In genomic region chr2:677056-677949, GRCh38 we compare ENCODE assay signal across 2 cellular contexts.
A peak's percentile ranks its signal among the peaks of the same experiment; 100 is the strongest.
TF ChIP-seq lines count a peak whose summit lies in the region.

TMEM18 (minus strand) TSS chr2:677406; CDS start chr2:677345, 61 bp downstream.

TF ChIP-seq in A549, 52 proteins besides CTCF, POLR2A, EP300 and RAD21:
- TF ChIP-seq ELK1 (IDR thresholded peaks at IDR 0.05; ENCODE audit: low read depth, low read length): no peak
- no peak for TF ChIP-seq ZFP36 (IDR thresholded peaks at IDR 0.05; ENCODE audit: borderline replicate concordance, partially characterized antibody)
- peak; percentile 96 for TF ChIP-seq BCL3 (IDR thresholded peaks at IDR 0.05)
- no peak for TF ChIP-seq ZC3H11A (IDR thresholded peaks at IDR 0.05)
- TF ChIP-seq MAX (IDR thresholded peaks at IDR 0.05): peak; percentile 87
- peak; percentile 94 to 96 for TF ChIP-seq JUN (IDR thresholded peaks at IDR 0.05)
- no peak for TF ChIP-seq EHMT2 (IDR thresholded peaks at IDR 0.05; ENCODE audit: low read depth)
- no peak for TF ChIP-seq NPAS2 (CRISPR knock-in tag; IDR thresholded peaks at IDR 0.05; ENCODE audit: borderline replicate concordance)
- TF ChIP-seq, protein P1, sequence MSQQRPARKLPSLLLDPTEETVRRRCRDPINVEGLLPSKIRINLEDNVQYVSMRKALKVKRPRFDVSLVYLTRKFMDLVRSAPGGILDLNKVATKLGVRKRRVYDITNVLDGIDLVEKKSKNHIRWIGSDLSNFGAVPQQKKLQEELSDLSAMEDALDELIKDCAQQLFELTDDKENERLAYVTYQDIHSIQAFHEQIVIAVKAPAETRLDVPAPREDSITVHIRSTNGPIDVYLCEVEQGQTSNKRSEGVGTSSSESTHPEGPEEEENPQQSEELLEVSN (IDR thresholded peaks at IDR 0.05; ENCODE audit: borderline replicate concordance, low read depth): peak; percentile 61; the same call in 1 of the 2 replicates
- no peak for TF ChIP-seq ZNF302 (CRISPR knock-in tag; IDR thresholded peaks at IDR 0.05)
- peak; percentile 99 for TF ChIP-seq CHD2 (IDR thresholded peaks at IDR 0.05; ENCODE audit: low read length, partially characterized antibody)
- TF ChIP-seq GATA3 (IDR thresholded peaks at IDR 0.05; ENCODE audit: borderline replicate concordance): peak; percentile 94
- no peak for TF ChIP-seq RFX5 (IDR thresholded peaks at IDR 0.05)
- TF ChIP-seq, protein P2, sequence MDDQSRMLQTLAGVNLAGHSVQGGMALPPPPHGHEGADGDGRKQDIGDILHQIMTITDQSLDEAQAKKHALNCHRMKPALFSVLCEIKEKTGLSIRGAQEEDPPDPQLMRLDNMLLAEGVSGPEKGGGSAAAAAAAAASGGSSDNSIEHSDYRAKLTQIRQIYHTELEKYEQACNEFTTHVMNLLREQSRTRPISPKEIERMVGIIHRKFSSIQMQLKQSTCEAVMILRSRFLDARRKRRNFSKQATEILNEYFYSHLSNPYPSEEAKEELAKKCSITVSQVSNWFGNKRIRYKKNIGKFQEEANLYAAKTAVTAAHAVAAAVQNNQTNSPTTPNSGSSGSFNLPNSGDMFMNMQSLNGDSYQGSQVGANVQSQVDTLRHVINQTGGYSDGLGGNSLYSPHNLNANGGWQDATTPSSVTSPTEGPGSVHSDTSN (IDR thresholded peaks at IDR 0.05): peak; percentile 55; the same call in 1 of the 2 replicates
- no peak for TF ChIP-seq HES2 (IDR thresholded peaks at IDR 0.05)
- 0 out of 2 replicates have a peak, but pooled peaks have one; percentile 56 for TF ChIP-seq TP53 (CRISPR knock-in tag; IDR thresholded peaks at IDR 0.05)
- TF ChIP-seq PHF8 (IDR thresholded peaks at IDR 0.05; ENCODE audit: borderline replicate concordance, low read depth): peak; percentile 100
- TF ChIP-seq REST (IDR thresholded peaks at IDR 0.05): peak; percentile 100
- 0 out of 2 replicates have a peak, but pooled peaks have one; percentile 10 for TF ChIP-seq MYC (IDR thresholded peaks at IDR 0.05; ENCODE audit: borderline replicate concordance, low read length)
- TF ChIP-seq KDM5A (IDR thresholded peaks at IDR 0.05): 0 out of 2 replicates have a peak, but pooled peaks have one; percentile 11
- TF ChIP-seq RARB (CRISPR knock-in tag; IDR thresholded peaks at IDR 0.05): peak; percentile 40; the same call in 1 of the 2 replicates
- TF ChIP-seq FOSL2 (IDR thresholded peaks at IDR 0.05): no peak
- peak; percentile 6; the same call in 1 of the 2 replicates for TF ChIP-seq FOSL2 (CRISPR knock-in tag; IDR thresholded peaks at IDR 0.05)
TF ChIP-seq in A549: peak in this region for 14.

TF ChIP-seq in K562, 482 proteins besides CTCF, POLR2A, EP300 and RAD21 (continued from another document and continues in another):
- no peak for TF ChIP-seq RFX5 (IDR thresholded peaks at IDR 0.05; ENCODE audit: low read depth, low read length)
- peak; percentile 96 for TF ChIP-seq POLR2B (IDR thresholded peaks at IDR 0.05; ENCODE audit: low read depth, partially characterized antibody)
- no peak for TF ChIP-seq ZNF408 (CRISPR knock-in tag; IDR thresholded peaks at IDR 0.05; ENCODE audit: low read depth)
- peak; percentile 58; the same call in 1 of the 2 replicates for TF ChIP-seq KAT7 (CRISPR knock-in tag; IDR thresholded peaks at IDR 0.05; ENCODE audit: borderline replicate concordance)
- TF ChIP-seq ZC3H4 (CRISPR knock-in tag; IDR thresholded peaks at IDR 0.05; ENCODE audit: borderline replicate concordance): no peak
- TF ChIP-seq, protein P3, sequence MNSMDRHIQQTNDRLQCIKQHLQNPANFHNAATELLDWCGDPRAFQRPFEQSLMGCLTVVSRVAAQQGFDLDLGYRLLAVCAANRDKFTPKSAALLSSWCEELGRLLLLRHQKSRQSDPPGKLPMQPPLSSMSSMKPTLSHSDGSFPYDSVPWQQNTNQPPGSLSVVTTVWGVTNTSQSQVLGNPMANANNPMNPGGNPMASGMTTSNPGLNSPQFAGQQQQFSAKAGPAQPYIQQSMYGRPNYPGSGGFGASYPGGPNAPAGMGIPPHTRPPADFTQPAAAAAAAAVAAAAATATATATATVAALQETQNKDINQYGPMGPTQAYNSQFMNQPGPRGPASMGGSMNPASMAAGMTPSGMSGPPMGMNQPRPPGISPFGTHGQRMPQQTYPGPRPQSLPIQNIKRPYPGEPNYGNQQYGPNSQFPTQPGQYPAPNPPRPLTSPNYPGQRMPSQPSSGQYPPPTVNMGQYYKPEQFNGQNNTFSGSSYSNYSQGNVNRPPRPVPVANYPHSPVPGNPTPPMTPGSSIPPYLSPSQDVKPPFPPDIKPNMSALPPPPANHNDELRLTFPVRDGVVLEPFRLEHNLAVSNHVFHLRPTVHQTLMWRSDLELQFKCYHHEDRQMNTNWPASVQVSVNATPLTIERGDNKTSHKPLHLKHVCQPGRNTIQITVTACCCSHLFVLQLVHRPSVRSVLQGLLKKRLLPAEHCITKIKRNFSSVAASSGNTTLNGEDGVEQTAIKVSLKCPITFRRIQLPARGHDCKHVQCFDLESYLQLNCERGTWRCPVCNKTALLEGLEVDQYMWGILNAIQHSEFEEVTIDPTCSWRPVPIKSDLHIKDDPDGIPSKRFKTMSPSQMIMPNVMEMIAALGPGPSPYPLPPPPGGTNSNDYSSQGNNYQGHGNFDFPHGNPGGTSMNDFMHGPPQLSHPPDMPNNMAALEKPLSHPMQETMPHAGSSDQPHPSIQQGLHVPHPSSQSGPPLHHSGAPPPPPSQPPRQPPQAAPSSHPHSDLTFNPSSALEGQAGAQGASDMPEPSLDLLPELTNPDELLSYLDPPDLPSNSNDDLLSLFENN (IDR thresholded peaks at IDR 0.05; ENCODE audit: low read depth in 2 of 2, low read length in 2 of 2): no peak
- TF ChIP-seq MBD1 (CRISPR knock-in tag; IDR thresholded peaks at IDR 0.05): no peak
- TF ChIP-seq CHD4 (IDR thresholded peaks at IDR 0.05; ENCODE audit: insufficient read depth, insufficient replicate concordance, low read depth, low read length, poor library complexity, severe bottlenecking): no peak
- TF ChIP-seq NFRKB (IDR thresholded peaks at IDR 0.05; ENCODE audit: low read depth): peak; percentile 72
- no peak for TF ChIP-seq ZFP30 (CRISPR knock-in tag; IDR thresholded peaks at IDR 0.05; ENCODE audit: borderline replicate concordance)
- TF ChIP-seq RBM22 (IDR thresholded peaks at IDR 0.05; ENCODE audit: low read depth, low read length, poor library complexity, severe bottlenecking): peak; percentile 69
- TF ChIP-seq MEF2D (tag; conservative IDR thresholded peaks at IDR 0.05; ENCODE audit: low read depth): no peak
- TF ChIP-seq CAMTA2 (CRISPR knock-in tag; conservative IDR thresholded peaks at IDR 0.05): no peak
- TF ChIP-seq, protein P4, sequence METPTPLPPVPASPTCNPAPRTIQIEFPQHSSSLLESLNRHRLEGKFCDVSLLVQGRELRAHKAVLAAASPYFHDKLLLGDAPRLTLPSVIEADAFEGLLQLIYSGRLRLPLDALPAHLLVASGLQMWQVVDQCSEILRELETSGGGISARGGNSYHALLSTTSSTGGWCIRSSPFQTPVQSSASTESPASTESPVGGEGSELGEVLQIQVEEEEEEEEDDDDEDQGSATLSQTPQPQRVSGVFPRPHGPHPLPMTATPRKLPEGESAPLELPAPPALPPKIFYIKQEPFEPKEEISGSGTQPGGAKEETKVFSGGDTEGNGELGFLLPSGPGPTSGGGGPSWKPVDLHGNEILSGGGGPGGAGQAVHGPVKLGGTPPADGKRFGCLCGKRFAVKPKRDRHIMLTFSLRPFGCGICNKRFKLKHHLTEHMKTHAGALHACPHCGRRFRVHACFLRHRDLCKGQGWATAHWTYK (CRISPR knock-in tag; IDR thresholded peaks at IDR 0.05): peak; percentile 69; the same call in 1 of the 2 replicates
- no peak for TF ChIP-seq SIRT6 (IDR thresholded peaks at IDR 0.05; ENCODE audit: low read depth, low read length)
- no peak for TF ChIP-seq STAG1 (CRISPR knock-in tag; IDR thresholded peaks at IDR 0.05; ENCODE audit: borderline replicate concordance)
- peak; percentile 78 for TF ChIP-seq SAP30 (IDR thresholded peaks at IDR 0.05; ENCODE audit: borderline replicate concordance, insufficient read depth, low read depth, low read length, poor library complexity, severe bottlenecking)
- TF ChIP-seq IRF2 (CRISPR knock-in tag; IDR thresholded peaks at IDR 0.05): no peak
- peak; percentile 99 for TF ChIP-seq CHD2 (IDR thresholded peaks at IDR 0.05; ENCODE audit: low read depth, low read length)
- TF ChIP-seq ARID3A (IDR thresholded peaks at IDR 0.05; ENCODE audit: borderline replicate concordance, low read depth, low read length): no peak
- 0 out of 4 replicates have a peak, but pooled peaks of 1 of the 2 experiments have one; percentile 29 for TF ChIP-seq CSDE1 (IDR thresholded peaks at IDR 0.05)
- TF ChIP-seq ZNF584 (CRISPR knock-in tag; IDR thresholded peaks at IDR 0.05; ENCODE audit: low read depth): no peak
- TF ChIP-seq, protein P5, sequence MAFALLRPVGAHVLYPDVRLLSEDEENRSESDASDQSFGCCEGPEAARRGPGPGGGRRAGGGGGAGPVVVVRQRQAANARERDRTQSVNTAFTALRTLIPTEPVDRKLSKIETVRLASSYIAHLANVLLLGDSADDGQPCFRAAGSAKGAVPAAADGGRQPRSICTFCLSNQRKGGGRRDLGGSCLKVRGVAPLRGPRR (CRISPR knock-in tag; IDR thresholded peaks at IDR 0.05): no peak
- no peak for TF ChIP-seq COPS2 (conservative IDR thresholded peaks at IDR 0.05)
- TF ChIP-seq AFF1 (IDR thresholded peaks at IDR 0.05; ENCODE audit: low read depth in 1 of 2, partially characterized antibody in 2 of 2): peak in 1 of 2 experiments; percentile 63
- no peak for TF ChIP-seq XRCC4 (IDR thresholded peaks at IDR 0.05; ENCODE audit: extremely low read depth, insufficient read depth, insufficient read length)
- TF ChIP-seq TEAD2 (tag; IDR thresholded peaks at IDR 0.05): no peak
- TF ChIP-seq, protein P6, sequence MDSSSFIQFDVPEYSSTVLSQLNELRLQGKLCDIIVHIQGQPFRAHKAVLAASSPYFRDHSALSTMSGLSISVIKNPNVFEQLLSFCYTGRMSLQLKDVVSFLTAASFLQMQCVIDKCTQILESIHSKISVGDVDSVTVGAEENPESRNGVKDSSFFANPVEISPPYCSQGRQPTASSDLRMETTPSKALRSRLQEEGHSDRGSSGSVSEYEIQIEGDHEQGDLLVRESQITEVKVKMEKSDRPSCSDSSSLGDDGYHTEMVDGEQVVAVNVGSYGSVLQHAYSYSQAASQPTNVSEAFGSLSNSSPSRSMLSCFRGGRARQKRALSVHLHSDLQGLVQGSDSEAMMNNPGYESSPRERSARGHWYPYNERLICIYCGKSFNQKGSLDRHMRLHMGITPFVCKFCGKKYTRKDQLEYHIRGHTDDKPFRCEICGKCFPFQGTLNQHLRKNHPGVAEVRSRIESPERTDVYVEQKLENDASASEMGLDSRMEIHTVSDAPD (CRISPR knock-in tag; IDR thresholded peaks at IDR 0.05): no peak
- TF ChIP-seq RB1 (IDR thresholded peaks at IDR 0.05; ENCODE audit: low read depth): peak; percentile 97
